1 cellular context compared by ENCODE assay signal in genomic region chr2:186532891-186533290, GRCh38.
TF ChIP-seq lines count a peak whose summit lies in the region.

No MANE protein-coding gene starts in this region.

TF ChIP-seq in IMR-90, 13 proteins besides CTCF, POLR2A, EP300 and RAD21:
- TF ChIP-seq SMC3 (IDR thresholded peaks at IDR 0.05; ENCODE audit: low read depth, low read length) (no peak), BHLHE40 (IDR thresholded peaks at IDR 0.05; ENCODE audit: low read depth, low read length) (no peak), NFE2L2 (IDR thresholded peaks at IDR 0.05; ENCODE audit: low read depth, low read length) (no peak), MAZ (IDR thresholded peaks at IDR 0.05; ENCODE audit: borderline replicate concordance, low read depth, low read length) (no peak), USF2 (IDR thresholded peaks at IDR 0.05; ENCODE audit: low read depth, low read length) (no peak), ELK1 (IDR thresholded peaks at IDR 0.05; ENCODE audit: borderline replicate concordance, low read depth, low read length) (no peak), MXI1 (IDR thresholded peaks at IDR 0.05; ENCODE audit: borderline replicate concordance, low read depth, low read length) (no peak), CEBPB (IDR thresholded peaks at IDR 0.05; ENCODE audit: low read depth, low read length) (no peak), MAFK (IDR thresholded peaks at IDR 0.05; ENCODE audit: low read depth, low read length) (no peak), CHD1 (IDR thresholded peaks at IDR 0.05; ENCODE audit: low read depth, low read length) (no peak), RFX5 (IDR thresholded peaks at IDR 0.05; ENCODE audit: low read depth, low read length) (no peak), RCOR1 (IDR thresholded peaks at IDR 0.05; ENCODE audit: insufficient replicate concordance, low read length) (no peak), FOS (IDR thresholded peaks at IDR 0.05; ENCODE audit: low read depth, low read length) (no peak)
